11 cellular contexts compared by ENCODE assay signal in the genomic region with DNA sequence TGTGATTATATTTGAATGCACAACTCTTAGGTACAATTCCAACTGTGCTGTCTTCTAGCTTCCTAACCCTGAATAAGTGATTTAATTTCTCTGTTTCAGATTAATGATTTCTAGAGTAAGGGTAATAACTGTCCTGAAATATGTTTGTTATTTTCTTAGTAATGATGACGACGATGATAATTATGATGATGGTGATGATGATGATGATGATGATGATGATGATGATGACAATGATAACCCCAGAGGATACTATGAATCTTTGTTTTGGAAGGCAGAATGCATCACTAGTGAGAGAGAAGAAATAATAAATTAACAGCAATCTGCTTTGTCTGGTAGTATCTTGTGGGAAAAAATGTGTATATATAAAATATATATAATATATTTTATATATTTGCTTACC.
"Had no signal": no experiment of that assay in that cellular context is flagged by ENCODE, and none has a peak within 500 bp of the region (broad histone marks: within the 10 kb centered on the region; RNA-seq: fewer than 3 reads in every experiment).

No MANE protein-coding gene starts in this region.

- H3K27ac ChIP-seq: GM23248 had no signal

- FAIRE-seq: H1, H54 had no signal

- ATAC-seq: GM23338, HCT116 had no signal

- H3K36me3 ChIP-seq: HAP-1 had no signal

- DNase-seq: GM23248, GOT3, H7, H9, HCEC 1CT, HFFc6 had no signal

- H2AFZ ChIP-seq: GM23248, GM23338 had no signal

- H3K4me1 ChIP-seq: HAP-1 had no signal

- H3K9ac ChIP-seq: GM23248 had no signal

- H3K9me3 ChIP-seq: HAP-1 had no signal

- H3K4me3 ChIP-seq: GM23248, GM23338, HAP-1 had no signal

- H3K4me2 ChIP-seq: GM23338 had no signal
